ENCODE assay signal across 2 cellular contexts in the genomic region with DNA sequence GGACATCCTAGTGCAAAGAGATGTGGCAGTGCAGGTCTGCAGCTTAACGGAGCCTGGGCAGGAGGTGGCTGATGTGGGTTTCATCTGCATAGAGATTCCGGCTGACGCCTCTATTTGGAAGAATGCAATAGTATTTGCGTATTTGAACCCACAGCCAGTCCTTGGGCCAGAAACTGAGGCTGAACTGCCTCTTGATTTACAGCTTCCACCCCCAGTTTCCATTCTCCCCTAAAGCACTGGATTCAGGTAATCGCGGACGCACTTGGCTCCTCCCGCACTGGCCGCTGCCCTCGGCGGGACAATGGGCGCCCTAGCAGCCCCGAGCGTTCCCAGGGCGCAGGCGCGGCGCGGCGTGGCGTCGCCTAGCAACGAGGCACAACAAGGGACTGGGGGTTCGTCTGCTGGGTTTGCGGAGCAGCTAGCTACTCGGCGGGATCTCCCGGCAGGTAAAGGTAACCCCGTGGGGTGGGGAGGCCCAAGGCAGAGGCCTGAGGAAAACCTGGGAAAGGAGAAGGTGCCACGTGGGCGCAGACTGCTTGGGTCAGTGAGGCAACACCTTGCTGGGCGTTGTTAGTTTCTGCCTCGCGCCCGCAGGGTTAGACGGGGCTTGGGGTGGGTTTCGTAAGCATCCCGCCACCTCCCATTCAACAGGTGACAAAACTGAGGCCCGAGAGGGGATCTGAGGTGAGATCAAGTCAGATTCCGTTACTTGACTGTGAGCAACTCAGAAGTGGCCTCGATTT.
TF ChIP-seq lines count a peak whose summit lies in the region.

A gene with protein sequence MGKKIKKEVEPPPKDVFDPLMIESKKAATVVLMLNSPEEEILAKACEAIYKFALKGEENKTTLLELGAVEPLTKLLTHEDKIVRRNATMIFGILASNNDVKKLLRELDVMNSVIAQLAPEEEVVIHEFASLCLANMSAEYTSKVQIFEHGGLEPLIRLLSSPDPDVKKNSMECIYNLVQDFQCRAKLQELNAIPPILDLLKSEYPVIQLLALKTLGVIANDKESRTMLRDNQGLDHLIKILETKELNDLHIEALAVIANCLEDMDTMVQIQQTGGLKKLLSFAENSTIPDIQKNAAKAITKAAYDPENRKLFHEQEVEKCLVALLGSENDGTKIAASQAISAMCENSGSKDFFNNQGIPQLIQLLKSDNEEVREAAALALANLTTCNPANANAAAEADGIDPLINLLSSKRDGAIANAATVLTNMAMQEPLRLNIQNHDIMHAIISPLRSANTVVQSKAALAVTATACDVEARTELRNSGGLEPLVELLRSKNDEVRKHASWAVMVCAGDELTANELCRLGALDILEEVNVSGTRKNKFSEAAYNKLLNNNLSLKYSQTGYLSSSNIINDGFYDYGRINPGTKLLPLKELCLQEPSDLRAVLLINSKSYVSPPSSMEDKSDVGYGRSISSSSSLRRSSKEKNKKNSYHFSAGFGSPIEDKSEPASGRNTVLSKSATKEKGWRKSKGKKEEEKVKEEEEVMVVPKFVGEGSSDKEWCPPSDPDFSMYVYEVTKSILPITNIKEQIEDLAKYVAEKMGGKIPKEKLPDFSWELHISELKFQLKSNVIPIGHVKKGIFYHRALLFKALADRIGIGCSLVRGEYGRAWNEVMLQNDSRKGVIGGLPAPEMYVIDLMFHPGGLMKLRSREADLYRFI (plus strand): TSS at position 393 of the 743 bp plus-strand sequence. CDS start 3,944 bp downstream, outside the sequence.

TF ChIP-seq in IMR-90, 13 proteins besides CTCF, POLR2A, EP300 and RAD21 (continued from another document):
- TF ChIP-seq, protein P1, sequence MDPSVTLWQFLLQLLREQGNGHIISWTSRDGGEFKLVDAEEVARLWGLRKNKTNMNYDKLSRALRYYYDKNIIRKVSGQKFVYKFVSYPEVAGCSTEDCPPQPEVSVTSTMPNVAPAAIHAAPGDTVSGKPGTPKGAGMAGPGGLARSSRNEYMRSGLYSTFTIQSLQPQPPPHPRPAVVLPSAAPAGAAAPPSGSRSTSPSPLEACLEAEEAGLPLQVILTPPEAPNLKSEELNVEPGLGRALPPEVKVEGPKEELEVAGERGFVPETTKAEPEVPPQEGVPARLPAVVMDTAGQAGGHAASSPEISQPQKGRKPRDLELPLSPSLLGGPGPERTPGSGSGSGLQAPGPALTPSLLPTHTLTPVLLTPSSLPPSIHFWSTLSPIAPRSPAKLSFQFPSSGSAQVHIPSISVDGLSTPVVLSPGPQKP (IDR thresholded peaks at IDR 0.05; ENCODE audit: borderline replicate concordance, low read depth, low read length): no peak
- TF ChIP-seq MAZ (IDR thresholded peaks at IDR 0.05; ENCODE audit: borderline replicate concordance, low read depth, low read length) (no peak), MXI1 (IDR thresholded peaks at IDR 0.05; ENCODE audit: borderline replicate concordance, low read depth, low read length) (no peak), BHLHE40 (IDR thresholded peaks at IDR 0.05; ENCODE audit: low read depth, low read length) (no peak), RFX5 (IDR thresholded peaks at IDR 0.05; ENCODE audit: low read depth, low read length) (no peak), NFE2L2 (IDR thresholded peaks at IDR 0.05; ENCODE audit: low read depth, low read length) (no peak), CHD1 (IDR thresholded peaks at IDR 0.05; ENCODE audit: low read depth, low read length) (no peak), MAFK (IDR thresholded peaks at IDR 0.05; ENCODE audit: low read depth, low read length) (no peak)
- TF ChIP-seq, protein P2, sequence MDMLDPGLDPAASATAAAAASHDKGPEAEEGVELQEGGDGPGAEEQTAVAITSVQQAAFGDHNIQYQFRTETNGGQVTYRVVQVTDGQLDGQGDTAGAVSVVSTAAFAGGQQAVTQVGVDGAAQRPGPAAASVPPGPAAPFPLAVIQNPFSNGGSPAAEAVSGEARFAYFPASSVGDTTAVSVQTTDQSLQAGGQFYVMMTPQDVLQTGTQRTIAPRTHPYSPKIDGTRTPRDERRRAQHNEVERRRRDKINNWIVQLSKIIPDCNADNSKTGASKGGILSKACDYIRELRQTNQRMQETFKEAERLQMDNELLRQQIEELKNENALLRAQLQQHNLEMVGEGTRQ (IDR thresholded peaks at IDR 0.05; ENCODE audit: low read depth, low read length): no peak

TF ChIP-seq in liver, 16 proteins besides CTCF, POLR2A, EP300 and RAD21 (continued from another document):
- TF ChIP-seq, protein P3, sequence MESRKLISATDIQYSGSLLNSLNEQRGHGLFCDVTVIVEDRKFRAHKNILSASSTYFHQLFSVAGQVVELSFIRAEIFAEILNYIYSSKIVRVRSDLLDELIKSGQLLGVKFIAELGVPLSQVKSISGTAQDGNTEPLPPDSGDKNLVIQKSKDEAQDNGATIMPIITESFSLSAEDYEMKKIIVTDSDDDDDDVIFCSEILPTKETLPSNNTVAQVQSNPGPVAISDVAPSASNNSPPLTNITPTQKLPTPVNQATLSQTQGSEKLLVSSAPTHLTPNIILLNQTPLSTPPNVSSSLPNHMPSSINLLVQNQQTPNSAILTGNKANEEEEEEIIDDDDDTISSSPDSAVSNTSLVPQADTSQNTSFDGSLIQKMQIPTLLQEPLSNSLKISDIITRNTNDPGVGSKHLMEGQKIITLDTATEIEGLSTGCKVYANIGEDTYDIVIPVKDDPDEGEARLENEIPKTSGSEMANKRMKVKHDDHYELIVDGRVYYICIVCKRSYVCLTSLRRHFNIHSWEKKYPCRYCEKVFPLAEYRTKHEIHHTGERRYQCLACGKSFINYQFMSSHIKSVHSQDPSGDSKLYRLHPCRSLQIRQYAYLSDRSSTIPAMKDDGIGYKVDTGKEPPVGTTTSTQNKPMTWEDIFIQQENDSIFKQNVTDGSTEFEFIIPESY (IDR thresholded peaks at IDR 0.05): no peak
- TF ChIP-seq GABPA (IDR thresholded peaks at IDR 0.05 in 1 of 2, conservative IDR thresholded peaks at IDR 0.05 in 1 of 2) (no peak), FOXA2 (IDR thresholded peaks at IDR 0.05) (no peak), RXRA (IDR thresholded peaks at IDR 0.05) (no peak)
TF ChIP-seq in liver: peak in this region for 0.
